Comparison of ENCODE assay signal across 24 cellular contexts in the genomic region with DNA sequence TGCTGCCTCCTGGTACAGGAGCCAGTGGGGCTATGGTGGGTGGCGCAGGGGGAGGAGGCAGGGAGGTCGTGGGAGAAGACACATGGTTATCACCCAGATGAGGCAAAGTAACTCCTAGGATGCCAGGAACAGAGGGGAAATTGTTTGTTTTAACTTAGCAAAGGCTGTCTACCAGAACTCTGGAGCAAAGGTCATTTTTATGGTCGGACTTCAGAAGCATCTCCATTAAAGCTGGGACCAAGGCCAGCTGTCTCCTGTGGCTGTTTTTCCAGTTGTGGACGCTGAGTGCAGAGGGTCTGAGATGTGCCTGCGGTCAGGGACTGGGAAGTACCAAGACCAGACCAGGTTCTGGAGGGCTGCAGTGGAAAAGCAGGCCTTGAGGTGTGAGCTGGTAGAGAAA.
DNase-seq lines count a peak whose midpoint lies in the region; ATAC-seq, FAIRE-seq and TF ChIP-seq lines count a peak whose summit lies in the region.
"Had no signal": no experiment of that assay in that cellular context is flagged by ENCODE, and none has a peak within 500 bp of the region (broad histone marks: within the 10 kb centered on the region; RNA-seq: fewer than 3 reads in every experiment).

No MANE protein-coding gene starts in this region.

- no peak overlapping the region for H2AK5ac ChIP-seq in trophoblast cell (ENCODE audit: low read length)

- H4K12ac ChIP-seq in trophoblast cell (ENCODE audit: low read depth, low read length), result no peak overlapping the region

- 59% methylated on average over 5 of the region's 5 CpGs for WGBS in hepatocyte (ENCODE audit: low lambda C conversion rate, missing lambda C conversion rate)
- WGBS in right lobe of liver (ENCODE audit: insufficient coverage, low coverage, low lambda C conversion rate, missing lambda C conversion rate), result 27% methylated on average over 4 of the region's 5 CpGs
- WGBS in small intestine, 3 donors, result 19 to 52% (median 22%) methylated on average over 5 of the region's 5 CpGs
- no CpG with 5 or more reads among the region's 5 CpGs for WGBS in trophoblast cell (ENCODE audit: extremely low coverage, insufficient coverage, insufficient read length)

- no peak overlapping the region for H3K14ac ChIP-seq in trophoblast cell (ENCODE audit: low read length)

- H3K27ac ChIP-seq in hepatocyte (peak overlapping the region; percentile 16), right lobe of liver (no peak overlapping the region), small intestine (ENCODE audit: low read depth in 1 of 2, low read length in 1 of 2) (no peak overlapping the region), trophoblast cell (ENCODE audit: low read depth, low read length) (no peak overlapping the region)
- H3K27ac ChIP-seq: A549; BLaER1 treated with 17β-estradiol and CSF1 and Interleukin-3, amounts not matched to agents 10 nM and 100 nM had no signal

- no peak for TF ChIP-seq POLR2A in right lobe of liver (IDR thresholded peaks at IDR 0.05)

- H2AFZ ChIP-seq in hepatocyte (no peak overlapping the region), trophoblast cell (ENCODE audit: insufficient read depth, low read length, poor library complexity) (no peak overlapping the region)

- no peak overlapping the region for H4K91ac ChIP-seq in trophoblast cell (ENCODE audit: low read depth, low read length)

- no peak overlapping the region for H2BK120ac ChIP-seq in trophoblast cell (ENCODE audit: insufficient read depth, low read length, poor library complexity)

- no peak overlapping the region for H3K18ac ChIP-seq in trophoblast cell (ENCODE audit: low read length)

- H3K9me3 ChIP-seq in hepatocyte (ENCODE audit: low read depth) (no peaks in the 10 kb centered on the region), right lobe of liver (no peaks in the 10 kb centered on the region), small intestine (ENCODE audit: control insufficient read depth, low read depth) (no peaks in the 10 kb centered on the region), trophoblast cell (ENCODE audit: insufficient read depth, low read depth, low read length) (no peaks in the 10 kb centered on the region)
- H3K9me3 ChIP-seq: A549, BE2C, HAP-1 had no signal

- no peak overlapping the region for H2BK5ac ChIP-seq in trophoblast cell (ENCODE audit: low read depth, low read length, poor library complexity)

- no peaks in the 10 kb centered on the region for H3K9me2 ChIP-seq in hepatocyte (replicated peaks; ENCODE audit: insufficient read depth)

- TF ChIP-seq CTCF in hepatocyte (IDR thresholded peaks at IDR 0.05; ENCODE audit: poor library complexity), result no peak
- TF ChIP-seq CTCF in right lobe of liver (IDR thresholded peaks at IDR 0.05), result no peak

- H4K8ac ChIP-seq in trophoblast cell (ENCODE audit: low read depth, low read length), result no peak overlapping the region

- no peaks in the 10 kb centered on the region for H3K36me3 ChIP-seq in hepatocyte (replicated peaks; ENCODE audit: insufficient read depth, low read depth)
- H3K36me3 ChIP-seq in right lobe of liver, result no peaks in the 10 kb centered on the region
- no peaks in the 10 kb centered on the region for H3K36me3 ChIP-seq in small intestine (ENCODE audit: control insufficient read depth in 2 of 2, insufficient read depth in 2 of 2, low read length in 2 of 2)
- peaks cover 6 to 14% of the 10 kb centered on the region in 2 experiments for H3K36me3 ChIP-seq in trophoblast cell (ENCODE audit: control insufficient read depth in 1 of 2, insufficient read depth in 2 of 2, low read length in 2 of 2)
- H3K36me3 ChIP-seq: BE2C; BLaER1 treated with 17β-estradiol and CSF1 and Interleukin-3, amounts not matched to agents 10 nM and 100 nM; HAP-1 had no signal

- peaks cover 4% of the 10 kb centered on the region for H3K4me1 ChIP-seq in hepatocyte (ENCODE audit: insufficient read depth)
- H3K4me1 ChIP-seq in right lobe of liver, result peaks cover 0 to 8% (median 2%) of the 10 kb centered on the region in 4 donors
- no peaks in the 10 kb centered on the region for H3K4me1 ChIP-seq in small intestine (ENCODE audit: control insufficient read depth in 2 of 2, insufficient read depth in 1 of 2, low read depth in 1 of 2, low read length in 1 of 2)
- peaks cover 0 to 5% of the 10 kb centered on the region in 2 experiments for H3K4me1 ChIP-seq in trophoblast cell (ENCODE audit: control insufficient read depth in 1 of 2, insufficient read depth in 2 of 2, low read length in 2 of 2)
- H3K4me1 ChIP-seq: BE2C; BLaER1 treated with 17β-estradiol and CSF1 and Interleukin-3, amounts not matched to agents 10 nM and 100 nM; HAP-1 had no signal

- no peak overlapping the region for H3K9ac ChIP-seq in trophoblast cell (ENCODE audit: low read length)
- H3K9ac ChIP-seq: BLaER1 treated with 17β-estradiol and CSF1 and Interleukin-3, amounts not matched to agents 10 nM and 100 nM had no signal

- no peaks in the 10 kb centered on the region for H3K79me1 ChIP-seq in trophoblast cell (ENCODE audit: low read length)

- intact Hi-C loops in right lobe of liver (cut with DNase I), result no loop called here

- peak; percentile 23 for DNase-seq in hepatocyte (ENCODE audit: low spot score)
- no peak for DNase-seq in left lobe of liver (ENCODE audit: low spot score)
- no peak for DNase-seq in right lobe of liver
- DNase-seq in small intestine, result peak; percentile 60
- no peak for DNase-seq in NCI-H187 treated with DMSO at 0.1 percent for 48 hours (lab: John Stamatoyannopoulos, UW)
- DNase-seq in trophoblast cell, result no peak
- DNase-seq: 8988T; ACHN; AML-193; BE2C; Calu3; CD4-positive, alpha-beta T cell; COR-L47; DMS153; DND-41; GOT3; HFFc6 had no signal

- no peaks in the 10 kb centered on the region for H4K20me1 ChIP-seq in hepatocyte (ENCODE audit: insufficient read depth, poor library complexity, severe bottlenecking)

- peak; percentile 70 for ATAC-seq in left lobe of liver
- peak; percentile 39 to 73 (median 60) for ATAC-seq in right lobe of liver
- no peak for ATAC-seq in HG03280 (IDR thresholded peaks at IDR 0.05; ENCODE audit: unreplicated experiment)
- ATAC-seq: A549 had no signal

- no peaks in the 10 kb centered on the region for H3K79me2 ChIP-seq in hepatocyte
- H3K79me2 ChIP-seq in trophoblast cell (ENCODE audit: control insufficient read depth, insufficient read depth, low read length, poor library complexity), result no peaks in the 10 kb centered on the region

- no peak overlapping the region for H3K23ac ChIP-seq in trophoblast cell (ENCODE audit: low read length)

- no peak overlapping the region for H3K4me3 ChIP-seq in hepatocyte
- no peak overlapping the region for H3K4me3 ChIP-seq in right lobe of liver
- H3K4me3 ChIP-seq in small intestine (ENCODE audit: low read depth in 1 of 2, low read length in 2 of 2), result no peak overlapping the region
- no peak overlapping the region for H3K4me3 ChIP-seq in trophoblast cell (ENCODE audit: low read depth, low read length)
- H3K4me3 ChIP-seq: A549; BLaER1 treated with 17β-estradiol and CSF1 and Interleukin-3, amounts not matched to agents 10 nM and 100 nM; HAP-1 had no signal

- H3K27me3 ChIP-seq in hepatocyte, result no peaks in the 10 kb centered on the region
- H3K27me3 ChIP-seq in right lobe of liver, result no peaks in the 10 kb centered on the region
- H3K27me3 ChIP-seq in small intestine (ENCODE audit: control insufficient read depth in 2 of 2, insufficient read depth in 2 of 2, low read length in 2 of 2), result no peaks in the 10 kb centered on the region
- no peaks in the 10 kb centered on the region for H3K27me3 ChIP-seq in trophoblast cell (ENCODE audit: insufficient read depth, low read length)
- H3K27me3 ChIP-seq: BE2C; BLaER1 treated with 17β-estradiol and CSF1 and Interleukin-3, amounts not matched to agents 10 nM and 100 nM had no signal

- no peak overlapping the region for H3K4ac ChIP-seq in trophoblast cell (ENCODE audit: low read depth, low read length)

- H3K4me2 ChIP-seq in hepatocyte, result no peak overlapping the region
- no peak overlapping the region for H3K4me2 ChIP-seq in trophoblast cell (ENCODE audit: low read length)
- H3K4me2 ChIP-seq: A549; BLaER1 treated with 17β-estradiol and CSF1 and Interleukin-3, amounts not matched to agents 10 nM and 100 nM had no signal

- FAIRE-seq in small intestine (lab: Jason Lieb, UNC), result no peak
- FAIRE-seq: A549, G401.6, GM12892, H54 had no signal

- no peak overlapping the region for H2BK12ac ChIP-seq in trophoblast cell (ENCODE audit: low read length)

Comparison
In these comparisons a context has a peak if more than half of its experiments do, and no peak if none do; other contexts are left out.
1. DNase-seq: peak in hepatocyte (single experiment) and small intestine (single experiment); none in left lobe of liver (single experiment), right lobe of liver (0 of 3), NCI-H187 treated with DMSO at 0.1 percent for 48 hours (single experiment) and trophoblast cell (0 of 2).